30 cellular contexts compared by ENCODE assay signal in the genomic region with DNA sequence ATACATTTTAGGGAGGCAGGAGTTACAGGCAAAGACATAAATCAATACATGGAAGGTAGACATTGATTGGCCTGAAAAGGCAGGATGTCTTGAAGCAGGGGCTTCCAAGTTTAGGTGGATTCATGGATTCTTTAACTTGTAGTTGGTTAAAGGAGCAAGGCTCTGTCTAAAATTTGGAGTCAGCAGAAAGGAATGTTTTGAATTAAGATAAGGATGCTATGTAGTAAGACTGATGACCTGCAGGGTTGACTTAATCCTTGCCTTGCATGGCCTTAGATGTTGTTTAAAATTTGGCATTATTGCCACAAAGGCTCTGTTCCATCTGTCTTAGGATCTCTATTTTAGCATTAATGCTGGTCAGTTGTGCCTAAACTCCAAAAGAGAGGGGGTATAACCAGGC.
DNase-seq lines count a peak whose midpoint lies in the region; ATAC-seq, FAIRE-seq and TF ChIP-seq lines count a peak whose summit lies in the region.
"Had no signal": no experiment of that assay in that cellular context is flagged by ENCODE, and none has a peak within 500 bp of the region (broad histone marks: within the 10 kb centered on the region; RNA-seq: fewer than 3 reads in every experiment).

No MANE protein-coding gene starts in this region.

- ATAC-seq in thoracic aorta (ENCODE audit: insufficient number of reproducible peaks, low FRiP score, low read depth): no peak
- ATAC-seq: GM12878 had no signal

- H3K27ac ChIP-seq in thoracic aorta (peak overlapping the region; percentile 2 to 3), hepatocyte (no peak overlapping the region)
- H3K27ac ChIP-seq: BLaER1, HL-60, KMS-11, Peyer's patch had no signal

- no peak for FAIRE-seq in GM19239 (lab: Jason Lieb, UNC)
- FAIRE-seq: A204.1, G401.6, GM12878 had no signal

- H3K79me2 ChIP-seq in hepatocyte: no peaks in the 10 kb centered on the region

- intact Hi-C loops in MCF 10A (cut with micrococcal nuclease): no loop called here

- H2AFZ ChIP-seq in hepatocyte: no peak overlapping the region

- DNase-seq in EH (ENCODE audit: low read depth) (peak; percentile 45), astrocyte of the hippocampus (ENCODE audit: low read depth, low spot score) (peak; percentile 25), iris pigment epithelial cell (ENCODE audit: low read depth) (peak; percentile 11), thoracic aorta (ENCODE audit: low spot score) (no peak), GM19239 (ENCODE audit: insufficient read length, low spot score) (no peak), MCF 10A (ENCODE audit: unreplicated experiment) (no peak), hepatocyte (ENCODE audit: low spot score) (no peak)
- DNase-seq: CD4-positive, CD25-positive, alpha-beta regulatory T cell; DMS153; DND-41; GOT3; HFFc6; NCI-H1048; NCI-H1417 treated with DMSO at 0.1 percent for 48 hours; NCI-H1694 treated with DMSO at 0.1 percent for 48 hours; NCI-H2081; NCI-H2171; NCI-H226; NCI-H510A; NCI-H69; Peyer's patch; SK-N-SH had no signal

- no peak overlapping the region for H3K27ac Mint-ChIP-seq in MCF 10A (ENCODE audit: low read depth, unreplicated experiment)
- H3K27ac Mint-ChIP-seq: CD4-positive, CD25-positive, alpha-beta regulatory T cell; HFFc6; IgD-negative memory B cell had no signal

- H3K36me3 Mint-ChIP-seq in MCF 10A (ENCODE audit: insufficient read depth, unreplicated experiment): no peaks in the 10 kb centered on the region
- H3K36me3 Mint-ChIP-seq: CD4-positive, CD25-positive, alpha-beta regulatory T cell; IgD-negative memory B cell had no signal

- POLR2A ChIA-PET in MCF 10A (lab: Yijun Ruan, JAX): no interaction called here

- H3K36me3 ChIP-seq in thoracic aorta: no peaks in the 10 kb centered on the region
- H3K36me3 ChIP-seq in hepatocyte (replicated peaks; ENCODE audit: insufficient read depth, low read depth): no peaks in the 10 kb centered on the region
- H3K36me3 ChIP-seq: BLaER1, HAP-1, Peyer's patch had no signal

- H3K9me3 ChIP-seq in thoracic aorta (no peaks in the 10 kb centered on the region), hepatocyte (ENCODE audit: low read depth) (no peaks in the 10 kb centered on the region)
- H3K9me3 ChIP-seq: BLaER1, HAP-1, Peyer's patch, SK-N-SH had no signal

- no peak for TF ChIP-seq CTCF in thoracic aorta (IDR thresholded peaks at IDR 0.05)
- TF ChIP-seq CTCF in MCF 10A (IDR thresholded peaks at IDR 0.05; ENCODE audit: unreplicated experiment): no peak
- no peak for TF ChIP-seq CTCF in hepatocyte (IDR thresholded peaks at IDR 0.05; ENCODE audit: poor library complexity)

- CTCF ChIA-PET in MCF 10A (lab: Yijun Ruan, JAX): no interaction called here

- no peaks in the 10 kb centered on the region for H3K9me2 ChIP-seq in hepatocyte (replicated peaks; ENCODE audit: insufficient read depth)
- H3K9me2 ChIP-seq: SK-N-SH had no signal

- H3K27me3 ChIP-seq in thoracic aorta (replicated peaks; ENCODE audit: insufficient read depth) (no peaks in the 10 kb centered on the region), hepatocyte (no peaks in the 10 kb centered on the region)
- H3K27me3 ChIP-seq: BLaER1, Peyer's patch had no signal

- H3K9me3 Mint-ChIP-seq in MCF 10A (ENCODE audit: unreplicated experiment): no peaks in the 10 kb centered on the region
- H3K9me3 Mint-ChIP-seq: HFFc6 had no signal

- H3K4me3 ChIP-seq in thoracic aorta (no peak overlapping the region), hepatocyte (no peak overlapping the region)
- H3K4me3 ChIP-seq: BLaER1, GM12878, HAP-1, Peyer's patch had no signal

- H3K27me3 Mint-ChIP-seq in MCF 10A (ENCODE audit: insufficient read depth, unreplicated experiment): peaks cover 63% of the 10 kb centered on the region

- no TSS peak for BruUV-seq in MCF 10A (replicated peaks; lab: Mats Ljungman, UMichigan)

- no peaks in the 10 kb centered on the region for H4K20me1 ChIP-seq in hepatocyte (ENCODE audit: insufficient read depth, poor library complexity, severe bottlenecking)
- H4K20me1 ChIP-seq: BLaER1 had no signal

- no peaks in the 10 kb centered on the region for H3K4me1 Mint-ChIP-seq in MCF 10A (ENCODE audit: insufficient read depth, unreplicated experiment)
- H3K4me1 Mint-ChIP-seq: CD4-positive, CD25-positive, alpha-beta regulatory T cell had no signal

- H3K4me1 ChIP-seq in thoracic aorta (ENCODE audit: control insufficient read depth in 1 of 2, low read depth in 2 of 2): peaks cover 2 to 29% of the 10 kb centered on the region in 2 donors
- peaks cover 5% of the 10 kb centered on the region for H3K4me1 ChIP-seq in hepatocyte (ENCODE audit: insufficient read depth)
- H3K4me1 ChIP-seq: HAP-1, Peyer's patch had no signal

- no peak overlapping the region for H3K4me3 Mint-ChIP-seq in MCF 10A (ENCODE audit: unreplicated experiment)
- H3K4me3 Mint-ChIP-seq: CD4-positive, CD25-positive, alpha-beta regulatory T cell; HFFc6; IgD-negative memory B cell had no signal

- no peak overlapping the region for H3K4me2 ChIP-seq in hepatocyte
- H3K4me2 ChIP-seq: BLaER1, KMS-11, SK-N-SH had no signal

Comparison
In these comparisons a context has a peak if more than half of its experiments do, and no peak if none do; other contexts are left out.
1. DNase-seq: peak in EH (single experiment), astrocyte of the hippocampus (single experiment) and iris pigment epithelial cell (single experiment); none in thoracic aorta (single experiment), GM19239 (single experiment), MCF 10A (single experiment) and hepatocyte (single experiment).